1 cellular context compared by ENCODE assay signal in the genomic region with DNA sequence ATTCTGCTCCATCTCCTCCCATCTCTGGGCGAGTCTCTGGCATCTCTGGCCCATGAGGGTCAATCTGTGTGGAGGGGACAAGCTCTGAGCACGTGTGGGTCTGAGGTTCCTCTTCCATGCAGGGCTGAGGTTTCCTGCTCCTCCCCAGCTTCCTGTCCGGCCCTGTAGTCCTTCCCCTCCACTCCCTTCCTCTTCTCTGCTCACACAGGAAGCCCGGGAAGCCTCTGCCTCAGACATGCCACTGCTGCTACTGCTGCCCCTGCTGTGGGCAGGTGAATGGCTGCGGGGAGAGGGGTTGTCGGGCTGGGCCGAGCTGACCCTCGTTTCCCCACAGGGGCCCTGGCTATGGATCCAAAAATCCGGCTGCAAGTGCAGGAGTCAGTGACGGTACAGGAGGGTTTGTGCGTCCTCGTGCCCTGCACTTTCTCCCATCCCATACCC.
TF ChIP-seq lines count a peak whose summit lies in the region.

No MANE protein-coding gene starts in this region.

TF ChIP-seq in K562, 482 proteins besides CTCF, POLR2A, EP300 and RAD21 (continued from another document):
- TF ChIP-seq, protein P1, sequence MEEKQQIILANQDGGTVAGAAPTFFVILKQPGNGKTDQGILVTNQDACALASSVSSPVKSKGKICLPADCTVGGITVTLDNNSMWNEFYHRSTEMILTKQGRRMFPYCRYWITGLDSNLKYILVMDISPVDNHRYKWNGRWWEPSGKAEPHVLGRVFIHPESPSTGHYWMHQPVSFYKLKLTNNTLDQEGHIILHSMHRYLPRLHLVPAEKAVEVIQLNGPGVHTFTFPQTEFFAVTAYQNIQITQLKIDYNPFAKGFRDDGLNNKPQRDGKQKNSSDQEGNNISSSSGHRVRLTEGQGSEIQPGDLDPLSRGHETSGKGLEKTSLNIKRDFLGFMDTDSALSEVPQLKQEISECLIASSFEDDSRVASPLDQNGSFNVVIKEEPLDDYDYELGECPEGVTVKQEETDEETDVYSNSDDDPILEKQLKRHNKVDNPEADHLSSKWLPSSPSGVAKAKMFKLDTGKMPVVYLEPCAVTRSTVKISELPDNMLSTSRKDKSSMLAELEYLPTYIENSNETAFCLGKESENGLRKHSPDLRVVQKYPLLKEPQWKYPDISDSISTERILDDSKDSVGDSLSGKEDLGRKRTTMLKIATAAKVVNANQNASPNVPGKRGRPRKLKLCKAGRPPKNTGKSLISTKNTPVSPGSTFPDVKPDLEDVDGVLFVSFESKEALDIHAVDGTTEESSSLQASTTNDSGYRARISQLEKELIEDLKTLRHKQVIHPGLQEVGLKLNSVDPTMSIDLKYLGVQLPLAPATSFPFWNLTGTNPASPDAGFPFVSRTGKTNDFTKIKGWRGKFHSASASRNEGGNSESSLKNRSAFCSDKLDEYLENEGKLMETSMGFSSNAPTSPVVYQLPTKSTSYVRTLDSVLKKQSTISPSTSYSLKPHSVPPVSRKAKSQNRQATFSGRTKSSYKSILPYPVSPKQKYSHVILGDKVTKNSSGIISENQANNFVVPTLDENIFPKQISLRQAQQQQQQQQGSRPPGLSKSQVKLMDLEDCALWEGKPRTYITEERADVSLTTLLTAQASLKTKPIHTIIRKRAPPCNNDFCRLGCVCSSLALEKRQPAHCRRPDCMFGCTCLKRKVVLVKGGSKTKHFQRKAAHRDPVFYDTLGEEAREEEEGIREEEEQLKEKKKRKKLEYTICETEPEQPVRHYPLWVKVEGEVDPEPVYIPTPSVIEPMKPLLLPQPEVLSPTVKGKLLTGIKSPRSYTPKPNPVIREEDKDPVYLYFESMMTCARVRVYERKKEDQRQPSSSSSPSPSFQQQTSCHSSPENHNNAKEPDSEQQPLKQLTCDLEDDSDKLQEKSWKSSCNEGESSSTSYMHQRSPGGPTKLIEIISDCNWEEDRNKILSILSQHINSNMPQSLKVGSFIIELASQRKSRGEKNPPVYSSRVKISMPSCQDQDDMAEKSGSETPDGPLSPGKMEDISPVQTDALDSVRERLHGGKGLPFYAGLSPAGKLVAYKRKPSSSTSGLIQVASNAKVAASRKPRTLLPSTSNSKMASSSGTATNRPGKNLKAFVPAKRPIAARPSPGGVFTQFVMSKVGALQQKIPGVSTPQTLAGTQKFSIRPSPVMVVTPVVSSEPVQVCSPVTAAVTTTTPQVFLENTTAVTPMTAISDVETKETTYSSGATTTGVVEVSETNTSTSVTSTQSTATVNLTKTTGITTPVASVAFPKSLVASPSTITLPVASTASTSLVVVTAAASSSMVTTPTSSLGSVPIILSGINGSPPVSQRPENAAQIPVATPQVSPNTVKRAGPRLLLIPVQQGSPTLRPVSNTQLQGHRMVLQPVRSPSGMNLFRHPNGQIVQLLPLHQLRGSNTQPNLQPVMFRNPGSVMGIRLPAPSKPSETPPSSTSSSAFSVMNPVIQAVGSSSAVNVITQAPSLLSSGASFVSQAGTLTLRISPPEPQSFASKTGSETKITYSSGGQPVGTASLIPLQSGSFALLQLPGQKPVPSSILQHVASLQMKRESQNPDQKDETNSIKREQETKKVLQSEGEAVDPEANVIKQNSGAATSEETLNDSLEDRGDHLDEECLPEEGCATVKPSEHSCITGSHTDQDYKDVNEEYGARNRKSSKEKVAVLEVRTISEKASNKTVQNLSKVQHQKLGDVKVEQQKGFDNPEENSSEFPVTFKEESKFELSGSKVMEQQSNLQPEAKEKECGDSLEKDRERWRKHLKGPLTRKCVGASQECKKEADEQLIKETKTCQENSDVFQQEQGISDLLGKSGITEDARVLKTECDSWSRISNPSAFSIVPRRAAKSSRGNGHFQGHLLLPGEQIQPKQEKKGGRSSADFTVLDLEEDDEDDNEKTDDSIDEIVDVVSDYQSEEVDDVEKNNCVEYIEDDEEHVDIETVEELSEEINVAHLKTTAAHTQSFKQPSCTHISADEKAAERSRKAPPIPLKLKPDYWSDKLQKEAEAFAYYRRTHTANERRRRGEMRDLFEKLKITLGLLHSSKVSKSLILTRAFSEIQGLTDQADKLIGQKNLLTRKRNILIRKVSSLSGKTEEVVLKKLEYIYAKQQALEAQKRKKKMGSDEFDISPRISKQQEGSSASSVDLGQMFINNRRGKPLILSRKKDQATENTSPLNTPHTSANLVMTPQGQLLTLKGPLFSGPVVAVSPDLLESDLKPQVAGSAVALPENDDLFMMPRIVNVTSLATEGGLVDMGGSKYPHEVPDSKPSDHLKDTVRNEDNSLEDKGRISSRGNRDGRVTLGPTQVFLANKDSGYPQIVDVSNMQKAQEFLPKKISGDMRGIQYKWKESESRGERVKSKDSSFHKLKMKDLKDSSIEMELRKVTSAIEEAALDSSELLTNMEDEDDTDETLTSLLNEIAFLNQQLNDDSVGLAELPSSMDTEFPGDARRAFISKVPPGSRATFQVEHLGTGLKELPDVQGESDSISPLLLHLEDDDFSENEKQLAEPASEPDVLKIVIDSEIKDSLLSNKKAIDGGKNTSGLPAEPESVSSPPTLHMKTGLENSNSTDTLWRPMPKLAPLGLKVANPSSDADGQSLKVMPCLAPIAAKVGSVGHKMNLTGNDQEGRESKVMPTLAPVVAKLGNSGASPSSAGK (IDR thresholded peaks at IDR 0.05), result peak; percentile 37
- peak in 1 of 2 experiments; percentile 48; a peak in 1 of 4 replicates for TF ChIP-seq MAZ (CRISPR knock-in tag; conservative IDR thresholded peaks at IDR 0.05 in 1 of 2, IDR thresholded peaks at IDR 0.05 in 1 of 2)
TF ChIP-seq in K562: peak in this region for 18; not testable (repeated sequence) for 464.
